In the genomic region with DNA sequence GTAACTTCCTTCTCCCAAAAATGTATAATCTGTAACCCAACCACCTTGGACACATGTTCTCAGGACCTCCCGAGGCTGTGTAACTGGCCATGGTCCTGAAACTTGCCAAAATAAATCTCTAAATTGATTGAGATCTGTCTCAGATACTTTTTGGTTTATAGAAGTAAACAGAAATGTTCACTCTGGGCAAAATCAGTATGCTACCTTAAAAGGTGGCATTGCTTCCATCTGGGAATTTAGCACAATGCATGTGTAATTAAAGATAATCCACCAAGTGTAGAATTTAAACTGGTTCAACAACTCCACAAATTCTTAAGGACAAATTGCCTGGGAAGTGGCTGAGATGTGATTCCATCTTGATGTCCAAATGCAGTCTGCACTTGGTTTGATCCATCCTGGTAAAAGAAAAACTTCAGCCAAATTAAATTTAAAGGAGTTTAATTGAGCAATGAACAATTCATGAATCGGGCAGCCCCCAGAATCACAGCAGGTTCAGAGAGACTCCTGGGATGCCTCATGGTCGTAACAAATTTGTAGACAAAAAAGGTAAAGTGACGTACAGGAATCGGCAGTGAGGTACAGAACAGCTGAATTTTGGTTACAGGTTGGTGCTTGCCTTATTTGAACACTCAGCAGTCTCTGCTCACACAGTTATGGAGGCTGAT, we compare ENCODE assay signal across 1 cellular context.
TF ChIP-seq lines count a peak whose summit lies in the region.

No MANE protein-coding gene starts in this region.

TF ChIP-seq in H1, 55 proteins besides CTCF, POLR2A, EP300 and RAD21:
- TF ChIP-seq SIN3A (conservative IDR thresholded peaks at IDR 0.05 in 1 of 2, IDR thresholded peaks at IDR 0.05 in 1 of 2; ENCODE audit: low read depth in 1 of 2, low read length in 2 of 2), result peak in 1 of 2 experiments; percentile 65; a peak in 1 of 4 replicates
- TF ChIP-seq SAP30 (IDR thresholded peaks at IDR 0.05; ENCODE audit: insufficient read depth, insufficient replicate concordance, low read length), result no peak
- no peak for TF ChIP-seq CBX5 (IDR thresholded peaks at IDR 0.05; ENCODE audit: low read depth, low read length)
- no peak for TF ChIP-seq FOSL1 (IDR thresholded peaks at IDR 0.05; ENCODE audit: insufficient read depth, low read depth, low read length)
- no peak for TF ChIP-seq JUND (IDR thresholded peaks at IDR 0.05; ENCODE audit: low read length)
- no peak for TF ChIP-seq BACH1 (IDR thresholded peaks at IDR 0.05; ENCODE audit: low read length)
- TF ChIP-seq TAF1 (IDR thresholded peaks at IDR 0.05; ENCODE audit: low read depth, low read length), result no peak
- TF ChIP-seq EGR1 (IDR thresholded peaks at IDR 0.05; ENCODE audit: borderline replicate concordance, low read depth, low read length), result no peak
- no peak for TF ChIP-seq SP1 (IDR thresholded peaks at IDR 0.05; ENCODE audit: low read depth, low read length)
